Comparison of ENCODE assay signal across 16 cellular contexts in genomic region chr20:32302507-32302872, GRCh38.
"Had no signal": no experiment of that assay in that cellular context is flagged by ENCODE, and none has a peak within 500 bp of the region (broad histone marks: within the 10 kb centered on the region; RNA-seq: fewer than 3 reads in every experiment).

No MANE protein-coding gene starts in this region.

- H2AFZ ChIP-seq: parathyroid adenoma had no signal

- H3K27ac Mint-ChIP-seq: activated naive CD4-positive, alpha-beta T cell treated with anti-CD3 and anti-CD28 coated beads, Interleukin-2, amount 10 ng/mL, durations not matched to agents 7 days and 5 days; T-cell had no signal

- H3K9ac ChIP-seq: parathyroid adenoma had no signal

- H3K4me3 ChIP-seq: adrenal gland, colonic mucosa, esophagus muscularis mucosa, lung, stomach, testis had no signal

- DNase-seq: activated CD4-positive, CD25-positive, alpha-beta regulatory T cell treated with anti-CD3 and anti-CD28 coated beads, Interleukin-2, amount 50 U/mL, for 72 hours; activated CD8-positive, alpha-beta memory T cell treated with anti-CD3 and anti-CD28 coated beads, Interleukin-2, amount 50 U/mL, for 48 hours; activated naive CD4-positive, alpha-beta T cell treated with anti-CD3 and anti-CD28 coated beads, Interleukin-2, amount 10 ng/mL, durations not matched to agents 7 days and 5 days; adrenal gland; central memory CD4-positive, alpha-beta T cell; colonic mucosa; midbrain; stimulated activated CD4-positive, alpha-beta T cell treated with anti-CD3 and anti-CD28 coated beads, Interleukin-15, amount 100 ng/mL, for 24 hours; stimulated activated CD4-positive, alpha-beta T cell treated with anti-CD3 and anti-CD28 coated beads, Interleukin-4, amount 100 ng/mL, for 1 hour; stomach; T-cell; T-helper 9 cell; testis had no signal

- H3K27me3 Mint-ChIP-seq: activated naive CD4-positive, alpha-beta T cell treated with anti-CD3 and anti-CD28 coated beads, Interleukin-2, amount 10 ng/mL, durations not matched to agents 7 days and 5 days; T-cell had no signal

- H3K36me3 ChIP-seq: adrenal gland, colonic mucosa, esophagus muscularis mucosa, stomach had no signal

- H3K4me3 Mint-ChIP-seq: activated naive CD4-positive, alpha-beta T cell treated with anti-CD3 and anti-CD28 coated beads, Interleukin-2, amount 10 ng/mL, durations not matched to agents 7 days and 5 days; T-cell had no signal

- H3K9me3 ChIP-seq: adrenal gland, colonic mucosa, esophagus muscularis mucosa, stomach, testis had no signal

- H3K4me1 ChIP-seq: colonic mucosa had no signal

- H3K36me3 Mint-ChIP-seq: activated naive CD4-positive, alpha-beta T cell treated with anti-CD3 and anti-CD28 coated beads, Interleukin-2, amount 10 ng/mL, durations not matched to agents 7 days and 5 days had no signal

- ATAC-seq: T-cell had no signal

- H3K27me3 ChIP-seq: adrenal gland, colonic mucosa, esophagus muscularis mucosa, stomach, testis had no signal

- H3K9me3 Mint-ChIP-seq: activated naive CD4-positive, alpha-beta T cell treated with anti-CD3 and anti-CD28 coated beads, Interleukin-2, amount 10 ng/mL, durations not matched to agents 7 days and 5 days; T-cell had no signal

- H3K27ac ChIP-seq: colonic mucosa, esophagus muscularis mucosa, parathyroid adenoma, stomach, testis had no signal
